In genomic region chr7:105877736-105878135, GRCh38 we compare ENCODE assay signal across 8 cellular contexts. TPM values are rescaled to one million over a fixed set of nuclear protein-coding genes. Genes with fewer than 3 reads are reported as not detected.
DNase-seq lines count a peak whose midpoint lies in the region; ATAC-seq and TF ChIP-seq lines count a peak whose summit lies in the region.

No MANE protein-coding gene starts in this region.

- H3K9me3 Mint-ChIP-seq in CD8-positive, alpha-beta T cell: no peaks in the 10 kb centered on the region
- H3K9me3 Mint-ChIP-seq in osteocyte (ENCODE audit: unreplicated experiment): no peaks in the 10 kb centered on the region

- H3K27ac ChIP-seq in CD8-positive, alpha-beta T cell (ENCODE audit: low read depth, low read length): no peak overlapping the region
- peak overlapping the region; percentile 52 for H3K27ac ChIP-seq in Panc1 (ENCODE audit: low read length)
- H3K27ac ChIP-seq in esophagus muscularis mucosa (replicated peaks in 1 of 4): peak overlapping the region; percentile 68 to 93 (median 86)

- no peak overlapping the region for H3K4me3 ChIP-seq in CD8-positive, alpha-beta T cell (ENCODE audit: low read depth, low read length)
- peak overlapping the region; percentile 71 to 84 for H3K4me3 ChIP-seq in Panc1 (ENCODE audit: low read depth in 2 of 2, low read length in 2 of 2)
- peak overlapping the region; percentile 66 to 84 (median 82) for H3K4me3 ChIP-seq in esophagus muscularis mucosa

- intact Hi-C loops in CD8-positive, alpha-beta T cell (cut with DNase I, micrococcal nuclease): loop anchor here (2.0 to 10.0 kb wide), 17 partner anchors 19 to 1290 kb away; partner anchors contain the start of genes NAMPT (in 2 of the 2), HBP1 (in 1 of the 2), PUS7 (in 1 of the 2) and SYPL1 (in 1 of the 2)
- intact Hi-C loops in Panc1 (cut with micrococcal nuclease; ENCODE audit: unreplicated experiment): loop anchor here (5.0 to 10.0 kb wide), 4 partner anchors 113 to 223 kb away; no protein-coding TSS in a partner anchor
- intact Hi-C loops in esophagus muscularis mucosa (cut with DNase I): loop anchor here (5.0 kb wide), 3 partner anchors 105 to 220 kb away; no protein-coding TSS in a partner anchor

- H3K36me3 Mint-ChIP-seq in CD8-positive, alpha-beta T cell: peaks cover 10% of the 10 kb centered on the region
- peaks cover 6% of the 10 kb centered on the region for H3K36me3 Mint-ChIP-seq in osteocyte (ENCODE audit: unreplicated experiment)

- no peak for TF ChIP-seq EP300 in esophagus muscularis mucosa (IDR thresholded peaks at IDR 0.05)

- H3K4me3 Mint-ChIP-seq in CD8-positive, alpha-beta T cell: peak overlapping the region; percentile 89
- peak overlapping the region; percentile 82 for H3K4me3 Mint-ChIP-seq in osteocyte (ENCODE audit: unreplicated experiment)

- ATAC-seq in CD8-positive, alpha-beta T cell: no peak
- ATAC-seq in Panc1 (0 out of 2 replicates have a peak, but pooled peaks have one; percentile 18), GM21717 (IDR thresholded peaks at IDR 0.05; ENCODE audit: unreplicated experiment) (no peak), GM21723 (IDR thresholded peaks at IDR 0.05; ENCODE audit: unreplicated experiment) (no peak)

- no peaks in the 10 kb centered on the region for H3K36me3 ChIP-seq in CD8-positive, alpha-beta T cell (ENCODE audit: insufficient read depth, low read length)
- peaks cover 4% of the 10 kb centered on the region; the same call in 1 of the 2 replicates for H3K36me3 ChIP-seq in Panc1 (ENCODE audit: control insufficient read depth, insufficient read depth, low read length)
- H3K36me3 ChIP-seq in esophagus muscularis mucosa: peaks cover 0 to 4% (median 0%) of the 10 kb centered on the region in 4 donors

- in situ Hi-C loops in Panc1 (cut with HindIII; ENCODE audit: low pct_unique_long_range_greater_than_20kb, low sequenced_read_pairs): no loop called here

- no peak for DNase-seq in CD8-positive, alpha-beta T cell
- DNase-seq in Panc1 (ENCODE audit: low read depth, low spot score): no peak
- no peak for DNase-seq in esophagus muscularis mucosa (ENCODE audit: extremely low spot score)
- no peak for DNase-seq in osteocyte (ENCODE audit: extremely low spot score, unreplicated experiment)
- DNase-seq in Ammon's horn (ENCODE audit: low spot score): no peak
- no peak for DNase-seq in GM19240 (ENCODE audit: insufficient read length, low spot score)

- no peaks in the 10 kb centered on the region for H3K27me3 Mint-ChIP-seq in CD8-positive, alpha-beta T cell (ENCODE audit: low read depth)
- H3K27me3 Mint-ChIP-seq in osteocyte (ENCODE audit: unreplicated experiment): peaks cover 6% of the 10 kb centered on the region

- no peaks in the 10 kb centered on the region for H3K9me3 ChIP-seq in CD8-positive, alpha-beta T cell (ENCODE audit: low read length)
- no peaks in the 10 kb centered on the region for H3K9me3 ChIP-seq in Panc1 (ENCODE audit: control insufficient read depth, insufficient read depth, low read depth, low read length)
- no peaks in the 10 kb centered on the region for H3K9me3 ChIP-seq in esophagus muscularis mucosa

- peak overlapping the region; percentile 5 for H3K27ac Mint-ChIP-seq in CD8-positive, alpha-beta T cell
- H3K27ac Mint-ChIP-seq in osteocyte (ENCODE audit: unreplicated experiment): no peak overlapping the region

- WGBS in esophagus muscularis mucosa: 72% methylated on average over 10 of the region's 10 CpGs

- no peak for TF ChIP-seq CTCF in CD8-positive, alpha-beta T cell (IDR thresholded peaks at IDR 0.05)
- no peak for TF ChIP-seq CTCF in Panc1 (IDR thresholded peaks at IDR 0.05)
- TF ChIP-seq CTCF in esophagus muscularis mucosa (IDR thresholded peaks at IDR 0.05): no peak
- no peak for TF ChIP-seq CTCF in osteocyte (IDR thresholded peaks at IDR 0.05)

- H3K4me1 Mint-ChIP-seq in CD8-positive, alpha-beta T cell (ENCODE audit: low read depth): peaks cover 61% of the 10 kb centered on the region
- H3K4me1 Mint-ChIP-seq in osteocyte (ENCODE audit: unreplicated experiment): peaks cover 35% of the 10 kb centered on the region

- POLR2A ChIA-PET in CD8-positive, alpha-beta T cell (lab: Charles Lee): interaction anchor here (0.7 to 2.4 kb wide), 7 partner anchors 10 to 186 kb away, joined by 3 to 10 read pairs (median 4); no protein-coding TSS in a partner anchor
- POLR2A ChIA-PET in Panc1 (lab: Charles Lee): no interaction called here

- BruUV-seq in Panc1 (replicated peaks; lab: Mats Ljungman, UMichigan): no TSS peak

- H3K4me1 ChIP-seq in CD8-positive, alpha-beta T cell (ENCODE audit: insufficient read depth, low read length): peaks cover 37% of the 10 kb centered on the region
- H3K4me1 ChIP-seq in Panc1 (ENCODE audit: control insufficient read depth, insufficient read depth, low read length): peaks cover 27% of the 10 kb centered on the region
- H3K4me1 ChIP-seq in esophagus muscularis mucosa: peaks cover 18 to 68% (median 47%) of the 10 kb centered on the region in 4 donors

- CTCF ChIA-PET in CD8-positive, alpha-beta T cell (lab: Charles Lee): interaction anchor here (1.1 to 3.1 kb wide), 17 partner anchors 8 to 221 kb away, joined by 3 to 18 read pairs (median 6); no protein-coding TSS in a partner anchor
- CTCF ChIA-PET in Panc1 (lab: Charles Lee): interaction anchor here (0.7 kb wide), 1 partner anchor 165 kb away, joined by 9 read pairs; no protein-coding TSS in a partner anchor

- no peak for TF ChIP-seq POLR2A in esophagus muscularis mucosa (IDR thresholded peaks at IDR 0.05; ENCODE audit: low read depth)

- H3K27me3 ChIP-seq in CD8-positive, alpha-beta T cell (ENCODE audit: insufficient read depth, low read length): no peaks in the 10 kb centered on the region
- no peaks in the 10 kb centered on the region for H3K27me3 ChIP-seq in Panc1 (ENCODE audit: control insufficient read depth, insufficient read depth, low read length)
- no peaks in the 10 kb centered on the region for H3K27me3 ChIP-seq in esophagus muscularis mucosa

RNA-seq across cellular contexts. Expression of gene ATXN7L1, which starts 1.3 kb away (rescaled TPM):
- 10 to 100 TPM; 17.0 to 18.5 TPM for total RNA-seq in CD8-positive, alpha-beta T cell
- total RNA-seq in Panc1 (2021; ENCODE audit: unreplicated experiment) (10.8 TPM), esophagus muscularis mucosa (10 to 100 TPM in 2 of 4 donors, 1 to 10 TPM in 2; 4.6 to 12.5 (median 10.1) TPM), osteocyte (12.6 and 14.2 TPM in 2 replicates)
- polyA plus RNA-seq in Panc1 (2012; ENCODE audit: insufficient read length): 3.9 TPM
